ENCODE assay signal across 16 cellular contexts in genomic region chr13:85509512-85509911, GRCh38.
DNase-seq lines count a peak whose midpoint lies in the region; ATAC-seq and TF ChIP-seq lines count a peak whose summit lies in the region.
"Had no signal": no experiment of that assay in that cellular context is flagged by ENCODE, and none has a peak within 500 bp of the region (broad histone marks: within the 10 kb centered on the region; RNA-seq: fewer than 3 reads in every experiment).

No MANE protein-coding gene starts in this region.

- H2BK120ac ChIP-seq in mesenchymal stem cell (ENCODE audit: low read depth, low read length), result no peak overlapping the region

- peak overlapping the region; percentile 77 for H3K27ac Mint-ChIP-seq in MCF 10A (ENCODE audit: low read depth, unreplicated experiment)
- H3K27ac Mint-ChIP-seq in endodermal cell, result no peak overlapping the region
- no peak overlapping the region for H3K27ac Mint-ChIP-seq in activated CD4-positive, alpha-beta T cell treated with anti-CD3 and anti-CD28 coated beads, Interleukin-2, amount 10 ng/mL, durations not matched to agents 24 days and 14 days
- H3K27ac Mint-ChIP-seq: activated T-helper 1 cell treated with anti-CD3 and anti-CD28 coated beads, Interleukin-12 subunit alpha, Interleukin-12 subunit beta, Interleukin-2, Interleukin-4 antibody, amounts not matched to agents 30 ng/mL and 10 ng/mL and 1 ng/mL, durations not matched to agents 14 hours and 24 hours and 36 hours had no signal

- POLR2A ChIA-PET in MCF 10A (lab: Yijun Ruan, JAX), result interaction anchor here (0.5 to 2.2 kb wide), 8 partner anchors 11 to 294 kb away, joined by 3 to 15 read pairs (median 4); partner anchors contain the start of gene SLITRK6

- TF ChIP-seq CTCF in MCF 10A (IDR thresholded peaks at IDR 0.05; ENCODE audit: unreplicated experiment) (no peak), endodermal cell (conservative IDR thresholded peaks at IDR 0.05) (no peak)

- H3K4me1 ChIP-seq in mesenchymal stem cell (ENCODE audit: control insufficient read depth, insufficient read depth, low read depth, low read length) (peaks cover 7% of the 10 kb centered on the region), endodermal cell (ENCODE audit: control insufficient read depth, insufficient read depth, low read length) (no peaks in the 10 kb centered on the region)
- H3K4me1 ChIP-seq: BLaER1 treated with 17β-estradiol and CSF1 and Interleukin-3, amounts not matched to agents 10 nM and 100 nM; gastrocnemius medialis had no signal

- BruUV-seq in MCF 10A (replicated peaks; lab: Mats Ljungman, UMichigan), result no TSS peak

- H3K4me1 Mint-ChIP-seq in MCF 10A (ENCODE audit: insufficient read depth, unreplicated experiment) (peaks cover 23% of the 10 kb centered on the region), endodermal cell (no peaks in the 10 kb centered on the region)
- H3K4me1 Mint-ChIP-seq in activated CD4-positive, alpha-beta T cell treated with anti-CD3 and anti-CD28 coated beads, Interleukin-2, amount 10 ng/mL, durations not matched to agents 24 days and 14 days, result no peaks in the 10 kb centered on the region

- H3K36me3 Mint-ChIP-seq in MCF 10A (ENCODE audit: insufficient read depth, unreplicated experiment), result no peaks in the 10 kb centered on the region
- no peaks in the 10 kb centered on the region for H3K36me3 Mint-ChIP-seq in endodermal cell (ENCODE audit: low read depth)
- H3K36me3 Mint-ChIP-seq in activated CD4-positive, alpha-beta T cell treated with anti-CD3 and anti-CD28 coated beads, Interleukin-2, amount 10 ng/mL, durations not matched to agents 24 days and 14 days (ENCODE audit: low read depth), result no peaks in the 10 kb centered on the region

- DNase-seq in COLO668 (lab: John Stamatoyannopoulos, UW; ENCODE audit: unreplicated experiment) (peak; percentile 35), NCI-H146 treated with DMSO at 0.1 percent for 48 hours (lab: John Stamatoyannopoulos, UW; ENCODE audit: unreplicated experiment) (peak; percentile 94), MCF 10A (ENCODE audit: unreplicated experiment) (peak; percentile 67), mesenchymal stem cell (peak; percentile 10), endodermal cell (no peak), DMS 273 treated with DMSO at 0.1 percent for 48 hours (lab: John Stamatoyannopoulos, UW) (no peak), left ventricle myocardium superior (no peak)
- no peak for DNase-seq in activated CD4-positive, alpha-beta T cell treated with anti-CD3 and anti-CD28 coated beads, Interleukin-2, amount 10 ng/mL, durations not matched to agents 24 days and 14 days
- DNase-seq: activated CD4-positive, alpha-beta T cell treated with anti-CD3 and anti-CD28 coated beads, Interleukin-2, amount 50 U/mL, for 4 hours; amygdala; gastrocnemius medialis; NCI-H524; RPMI8226; T-helper 9 cell had no signal

- H2BK12ac ChIP-seq in mesenchymal stem cell (ENCODE audit: low read length in 2 of 2), result no peak overlapping the region

- H3K9me3 ChIP-seq in mesenchymal stem cell (ENCODE audit: control insufficient read depth, low read length), result no peaks in the 10 kb centered on the region
- H3K9me3 ChIP-seq in endodermal cell (ENCODE audit: control insufficient read depth, low read length), result no peaks in the 10 kb centered on the region
- H3K9me3 ChIP-seq: BLaER1 treated with 17β-estradiol and CSF1 and Interleukin-3, amounts not matched to agents 10 nM and 100 nM; gastrocnemius medialis had no signal

- H3K23ac ChIP-seq in mesenchymal stem cell (ENCODE audit: low read length in 2 of 2), result no peak overlapping the region

- WGBS in mesenchymal stem cell, result 95% methylated on average over 3 of the region's 4 CpGs
- 88% methylated on average over 4 of the region's 4 CpGs; no CpG with 5 or more reads in 1 of the 2 experiments for WGBS in endodermal cell (ENCODE audit: insufficient coverage in 1 of 2, insufficient read length in 1 of 2), 2 experiments

- H2BK15ac ChIP-seq in mesenchymal stem cell (ENCODE audit: low read depth, poor library complexity, severe bottlenecking), result no peak overlapping the region

- no peak overlapping the region for H2AK5ac ChIP-seq in mesenchymal stem cell (ENCODE audit: low read length, severe bottlenecking)

- no peaks in the 10 kb centered on the region for H3K79me1 ChIP-seq in mesenchymal stem cell (replicated peaks; ENCODE audit: low read length, poor library complexity, severe bottlenecking)

- no peak overlapping the region for H2AFZ ChIP-seq in mesenchymal stem cell (ENCODE audit: low read depth, low read length)

- ATAC-seq in left ventricle myocardium superior, result no peak
- ATAC-seq: gastrocnemius medialis had no signal

- CTCF ChIA-PET in MCF 10A (lab: Yijun Ruan, JAX), result interaction anchor here (0.7 to 2.0 kb wide), 5 partner anchors 11 to 297 kb away, joined by 3 to 6 read pairs (median 3); partner anchors contain the start of gene SLITRK6

- H3K9ac ChIP-seq in mesenchymal stem cell (ENCODE audit: low read length) (no peak overlapping the region), endodermal cell (ENCODE audit: extremely low read depth, low read length, poor library complexity, severe bottlenecking) (no peak overlapping the region)
- H3K9ac ChIP-seq: BLaER1 treated with 17β-estradiol and CSF1 and Interleukin-3, amounts not matched to agents 10 nM and 100 nM had no signal

- no peak overlapping the region for H3K18ac ChIP-seq in mesenchymal stem cell (ENCODE audit: low read depth in 1 of 2, low read length in 2 of 2)

- no peak overlapping the region for H3K27ac ChIP-seq in mesenchymal stem cell (ENCODE audit: low read length, poor library complexity, severe bottlenecking)
- H3K27ac ChIP-seq in endodermal cell (ENCODE audit: low read depth, low read length), result no peak overlapping the region
- H3K27ac ChIP-seq: BLaER1 treated with 17β-estradiol and CSF1 and Interleukin-3, amounts not matched to agents 10 nM and 100 nM; gastrocnemius medialis had no signal

- H3K9me3 Mint-ChIP-seq in MCF 10A (ENCODE audit: unreplicated experiment) (no peaks in the 10 kb centered on the region), endodermal cell (no peaks in the 10 kb centered on the region)
- no peaks in the 10 kb centered on the region for H3K9me3 Mint-ChIP-seq in activated CD4-positive, alpha-beta T cell treated with anti-CD3 and anti-CD28 coated beads, Interleukin-2, amount 10 ng/mL, durations not matched to agents 24 days and 14 days
- H3K9me3 Mint-ChIP-seq: activated T-helper 1 cell treated with anti-CD3 and anti-CD28 coated beads, Interleukin-12 subunit alpha, Interleukin-12 subunit beta, Interleukin-2, Interleukin-4 antibody, amounts not matched to agents 30 ng/mL and 10 ng/mL and 1 ng/mL, durations not matched to agents 14 hours and 24 hours and 36 hours had no signal

- no peak overlapping the region for H3K4ac ChIP-seq in mesenchymal stem cell (ENCODE audit: low read depth in 1 of 2, low read length in 2 of 2)

- peaks cover 0 to 3% of the 10 kb centered on the region in 2 experiments for H3K36me3 ChIP-seq in mesenchymal stem cell (ENCODE audit: control insufficient read depth in 1 of 2, insufficient read depth in 2 of 2, low read depth in 1 of 2, low read length in 2 of 2)
- H3K36me3 ChIP-seq in endodermal cell (ENCODE audit: control insufficient read depth, insufficient read depth, low read length), result no peaks in the 10 kb centered on the region
- H3K36me3 ChIP-seq: BLaER1 treated with 17β-estradiol and CSF1 and Interleukin-3, amounts not matched to agents 10 nM and 100 nM; gastrocnemius medialis had no signal

- no peak overlapping the region for H4K8ac ChIP-seq in mesenchymal stem cell (ENCODE audit: low read length)

- intact Hi-C loops in MCF 10A (cut with micrococcal nuclease) (loop anchor here (10.0 kb wide), 1 partner anchor 285 kb away; the partner anchor contains the start of gene SLITRK6), left ventricle myocardium superior (cut with micrococcal nuclease) (no loop called here)
- intact Hi-C loops in activated CD4-positive, alpha-beta T cell treated with anti-CD3 and anti-CD28 coated beads, Interleukin-2, amount 10 ng/mL, durations not matched to agents 24 days and 14 days (cut with micrococcal nuclease), result no loop called here

- no peaks in the 10 kb centered on the region for H3K27me3 ChIP-seq in mesenchymal stem cell (ENCODE audit: control insufficient read depth in 1 of 2, insufficient read depth in 1 of 2, low read length in 2 of 2)
- no peaks in the 10 kb centered on the region for H3K27me3 ChIP-seq in endodermal cell (ENCODE audit: control insufficient read depth, insufficient read depth, low read length, poor library complexity, severe bottlenecking)
- H3K27me3 ChIP-seq: BLaER1 treated with 17β-estradiol and CSF1 and Interleukin-3, amounts not matched to agents 10 nM and 100 nM; gastrocnemius medialis had no signal

- no peaks in the 10 kb centered on the region for H3K27me3 Mint-ChIP-seq in MCF 10A (ENCODE audit: insufficient read depth, unreplicated experiment)
- no peaks in the 10 kb centered on the region for H3K27me3 Mint-ChIP-seq in endodermal cell (ENCODE audit: insufficient read depth)
- no peaks in the 10 kb centered on the region for H3K27me3 Mint-ChIP-seq in activated CD4-positive, alpha-beta T cell treated with anti-CD3 and anti-CD28 coated beads, Interleukin-2, amount 10 ng/mL, durations not matched to agents 24 days and 14 days

- no peak overlapping the region for H4K91ac ChIP-seq in mesenchymal stem cell (ENCODE audit: low read length)

- no peak overlapping the region for H3K4me2 ChIP-seq in mesenchymal stem cell (ENCODE audit: low read length, poor library complexity, severe bottlenecking)
- H3K4me2 ChIP-seq: BLaER1 treated with 17β-estradiol and CSF1 and Interleukin-3, amounts not matched to agents 10 nM and 100 nM had no signal

- no peak overlapping the region for H3K14ac ChIP-seq in mesenchymal stem cell (ENCODE audit: low read length in 2 of 2)

- H3K4me3 ChIP-seq in mesenchymal stem cell (ENCODE audit: insufficient read depth in 1 of 2, low read depth in 1 of 2, low read length in 2 of 2) (no peak overlapping the region), endodermal cell (ENCODE audit: low read length) (no peak overlapping the region)
- H3K4me3 ChIP-seq: BLaER1 treated with 17β-estradiol and CSF1 and Interleukin-3, amounts not matched to agents 10 nM and 100 nM; gastrocnemius medialis had no signal

- no peak overlapping the region for H2BK5ac ChIP-seq in mesenchymal stem cell (ENCODE audit: low read depth, low read length, poor library complexity, severe bottlenecking)

- H3K4me3 Mint-ChIP-seq in MCF 10A (ENCODE audit: unreplicated experiment), result peak overlapping the region; percentile 14
- H3K4me3 Mint-ChIP-seq in endodermal cell, result no peak overlapping the region
- no peak overlapping the region for H3K4me3 Mint-ChIP-seq in activated CD4-positive, alpha-beta T cell treated with anti-CD3 and anti-CD28 coated beads, Interleukin-2, amount 10 ng/mL, durations not matched to agents 24 days and 14 days
- H3K4me3 Mint-ChIP-seq: activated T-helper 1 cell treated with anti-CD3 and anti-CD28 coated beads, Interleukin-12 subunit alpha, Interleukin-12 subunit beta, Interleukin-2, Interleukin-4 antibody, amounts not matched to agents 30 ng/mL and 10 ng/mL and 1 ng/mL, durations not matched to agents 14 hours and 24 hours and 36 hours had no signal

Comparison
In these comparisons a context has a peak if more than half of its experiments do, and no peak if none do; other contexts are left out.
1. DNase-seq: peak in COLO668 (single experiment), NCI-H146 treated with DMSO at 0.1 percent for 48 hours (single experiment), MCF 10A (single experiment) and mesenchymal stem cell (single experiment); none in endodermal cell (single experiment), DMS 273 treated with DMSO at 0.1 percent for 48 hours (single experiment), left ventricle myocardium superior (single experiment) and activated CD4-positive, alpha-beta T cell treated with anti-CD3 and anti-CD28 coated beads, Interleukin-2, amount 10 ng/mL, durations not matched to agents 24 days and 14 days (single experiment).